24 cellular contexts compared by ENCODE assay signal in the genomic region with DNA sequence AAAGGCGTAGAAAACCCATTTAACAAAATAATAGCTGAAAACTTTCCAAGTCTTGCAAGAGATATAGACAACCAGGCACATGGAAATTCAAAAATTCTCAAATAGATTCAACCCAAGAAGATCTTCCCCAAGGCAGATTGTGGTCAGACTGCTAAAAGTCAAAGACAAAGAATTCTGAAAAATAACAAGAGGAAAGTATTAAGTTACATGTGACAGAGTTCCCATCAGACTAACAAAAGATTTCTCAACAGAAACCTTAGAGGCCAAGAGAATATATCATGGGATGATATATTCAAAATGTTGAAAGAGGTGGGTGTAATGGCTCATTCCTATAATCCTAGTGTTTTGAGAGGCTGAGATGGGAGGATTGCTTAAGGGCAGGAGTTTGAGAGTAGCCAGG. TPM values are rescaled to one million over a fixed set of nuclear protein-coding genes. Genes with fewer than 3 reads are reported as not detected.
"Had no signal": no experiment of that assay in that cellular context is flagged by ENCODE, and none has a peak within 500 bp of the region (broad histone marks: within the 10 kb centered on the region; RNA-seq: fewer than 3 reads in every experiment).

No MANE protein-coding gene starts in this region.

- H3K9me3 ChIP-seq: ascending aorta, prostate gland, testis had no signal

- H3K27me3 ChIP-seq: ascending aorta, esophagus muscularis mucosa, hepatocyte, left lung, testis had no signal

- H3K4me1 ChIP-seq: ascending aorta, esophagus muscularis mucosa, left lung, prostate gland, stomach, testis had no signal

- DNase-seq: activated CD4-positive, alpha-beta T cell treated with anti-CD3 and anti-CD28 coated beads for 1 hour; activated CD8-positive, alpha-beta memory T cell treated with anti-CD3 and anti-CD28 coated beads for 24 hours; activated CD8-positive, alpha-beta memory T cell treated with anti-CD3 and anti-CD28 coated beads, Interleukin-2, amount 50 U/mL, for 48 hours; activated effector memory CD4-positive, alpha-beta T cell treated with Interleukin-2 at 50 U/mL for 16 hours; activated naive CD4-positive, alpha-beta T cell treated with anti-CD3 and anti-CD28 coated beads, Interleukin-2, amount 50 U/mL, for 16 hours; activated T-cell treated with anti-CD3 and anti-CD28 coated beads, Interleukin-2, amount 50 U/mL, for 48 hours; dermis blood vessel endothelial cell; effector memory CD4-positive, alpha-beta T cell; foreskin fibroblast; left lung; naive B cell; right cardiac atrium; stimulated activated CD4-positive, alpha-beta T cell treated with anti-CD3 and anti-CD28 coated beads, Interleukin-15, amount 100 ng/mL, for 24 hours; stimulated activated CD4-positive, alpha-beta T cell treated with anti-CD3 and anti-CD28 coated beads, Interleukin-4, amount 100 ng/mL, for 1 hour; stomach; testis; WERI-Rb-1 had no signal

- H3K4me3 ChIP-seq: ascending aorta, esophagus muscularis mucosa, hepatocyte, left lung, prostate gland, skin epidermis, stomach, testis had no signal

- H3K4me2 ChIP-seq: hepatocyte had no signal

- H3K36me3 ChIP-seq: ascending aorta, esophagus muscularis mucosa, left lung, prostate gland, stomach, WERI-Rb-1 had no signal

- ATAC-seq: left lung, right cardiac atrium had no signal

- FAIRE-seq: endothelial cell of umbilical vein, islet of Langerhans had no signal

- H3K79me2 ChIP-seq: hepatocyte had no signal

- H3K27ac ChIP-seq: ascending aorta, esophagus muscularis mucosa, hepatocyte, left lung, prostate gland, skin epidermis, stomach, testis, WERI-Rb-1 had no signal

- H2AFZ ChIP-seq: hepatocyte had no signal

RNA-seq across cellular contexts. Expression of gene TMEM178B, which starts 59.8 kb away (rescaled TPM):
- total RNA-seq: endothelial cell of umbilical vein had no signal
- polyA plus RNA-seq: endothelial cell of umbilical vein had no signal
